In the genomic region with DNA sequence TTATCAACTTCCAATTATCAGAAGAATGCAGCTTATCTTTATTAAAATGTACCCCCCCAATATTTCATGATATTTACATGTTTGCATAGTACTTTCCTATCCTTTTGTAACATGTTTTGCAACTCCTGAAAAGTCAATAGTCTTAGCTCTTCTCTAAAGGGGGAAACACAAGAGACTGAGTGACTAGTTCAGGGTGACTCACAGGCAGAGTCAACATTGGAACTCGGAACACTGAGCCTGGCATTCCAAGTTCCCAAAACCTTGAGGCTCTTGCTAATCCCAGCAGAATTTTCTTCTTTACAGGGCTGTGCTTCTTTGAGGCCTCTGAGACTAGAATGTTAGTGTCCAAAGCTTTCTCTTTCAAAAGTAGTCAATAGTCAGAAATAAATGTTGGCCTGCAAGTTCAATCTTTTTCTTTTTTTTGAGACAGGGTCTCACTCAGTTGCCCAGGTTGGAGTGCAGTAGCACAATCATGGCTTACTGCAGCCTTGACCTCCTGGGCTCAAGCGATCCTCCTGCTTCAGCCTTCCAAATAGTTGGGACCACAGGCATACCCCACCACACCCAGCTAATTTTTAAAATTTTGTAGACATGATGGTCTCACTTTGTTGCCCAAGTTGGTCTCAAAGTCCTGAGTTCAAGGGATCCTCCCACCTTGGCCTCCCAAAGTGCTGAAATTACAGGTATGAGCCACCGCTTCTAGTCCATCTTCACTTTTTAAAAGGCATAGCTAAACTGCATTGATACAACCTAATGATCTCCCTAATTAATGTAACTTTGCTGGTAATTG, we compare ENCODE assay signal across 13 cellular contexts.
DNase-seq lines count a peak whose midpoint lies in the region; ATAC-seq and TF ChIP-seq lines count a peak whose summit lies in the region.
"Had no signal": no experiment of that assay in that cellular context is flagged by ENCODE, and none has a peak within 500 bp of the region (broad histone marks: within the 10 kb centered on the region; RNA-seq: fewer than 3 reads in every experiment).

No MANE protein-coding gene starts in this region.

- H3K36me3 ChIP-seq in brain microvascular endothelial cell (replicated peaks), result no peaks in the 10 kb centered on the region
- H3K36me3 ChIP-seq: ascending aorta had no signal

- CTCF ChIA-PET in HEK293T (lab: Yijun Ruan, JAX), result interaction anchor here (0.7 kb wide), 1 partner anchor 108 kb away, joined by 5 read pairs; no protein-coding TSS in a partner anchor

- H3K4me1 Mint-ChIP-seq in stimulated activated naive CD8-positive, alpha-beta T cell treated with anti-CD3 and anti-CD28 coated beads, Interleukin-15, amount 100 ng/mL, for 72 hours, result no peaks in the 10 kb centered on the region
- H3K4me1 Mint-ChIP-seq: CD4-positive, CD25-positive, alpha-beta regulatory T cell had no signal

- H3K9me3 Mint-ChIP-seq in stimulated activated naive CD8-positive, alpha-beta T cell treated with anti-CD3 and anti-CD28 coated beads, Interleukin-15, amount 100 ng/mL, for 72 hours, result peaks cover 6 to 8% of the 10 kb centered on the region in 2 donors

- H3K4me3 ChIP-seq in LNCaP clone FGC (ENCODE audit: low read depth, low read length), result no peak overlapping the region
- H3K4me3 ChIP-seq in brain microvascular endothelial cell (ENCODE audit: low read depth, low read length), result no peak overlapping the region
- H3K4me3 ChIP-seq: ascending aorta had no signal

- H3K27me3 ChIP-seq in brain microvascular endothelial cell (replicated peaks) (no peaks in the 10 kb centered on the region), layer of hippocampus (ENCODE audit: control insufficient read depth, insufficient read depth, low read length) (no peaks in the 10 kb centered on the region)
- H3K27me3 ChIP-seq: ascending aorta had no signal

- TF ChIP-seq CTCF in LNCaP clone FGC (IDR thresholded peaks at IDR 0.05; ENCODE audit: control insufficient read depth, extremely low read depth, insufficient read depth) (no peak), brain microvascular endothelial cell (IDR thresholded peaks at IDR 0.05; ENCODE audit: low read depth, low read length, missing control alignments) (no peak)

- H3K27ac ChIP-seq in brain microvascular endothelial cell (peak overlapping the region; percentile 3), layer of hippocampus (ENCODE audit: low read depth, low read length) (peak overlapping the region; percentile 90)
- H3K27ac ChIP-seq: ascending aorta had no signal

- no peak overlapping the region for H3K27ac Mint-ChIP-seq in stimulated activated naive CD8-positive, alpha-beta T cell treated with anti-CD3 and anti-CD28 coated beads, Interleukin-15, amount 100 ng/mL, for 72 hours
- H3K27ac Mint-ChIP-seq: CD4-positive, CD25-positive, alpha-beta regulatory T cell had no signal

- peak; percentile 48 for DNase-seq in AG08396 (ENCODE audit: low spot score)
- peak; percentile 50 for DNase-seq in LNCaP clone FGC (ENCODE audit: low read depth)
- peak; percentile 80 for DNase-seq in brain microvascular endothelial cell
- DNase-seq in NOMO-1 treated with dmso at 0.1 percent for 144 hours (lab: John Stamatoyannopoulos, UW; ENCODE audit: unreplicated experiment), result no peak
- DNase-seq in stimulated activated naive CD8-positive, alpha-beta T cell treated with anti-CD3 and anti-CD28 coated beads, Interleukin-15, amount 100 ng/mL, for 72 hours, result no peak
- DNase-seq in HEK293T (ENCODE audit: extremely low spot score), result no peak
- DNase-seq: activated CD4-positive, CD25-positive, alpha-beta regulatory T cell; CD4-positive, CD25-positive, alpha-beta regulatory T cell; right cardiac atrium; stimulated activated naive CD8-positive, alpha-beta T cell treated with anti-CD3 and anti-CD28 coated beads, Interleukin-15, Interleukin-2, amounts not matched to agents 100 U/mL and 50 U/mL, for 24 hours had no signal

- in situ Hi-C loops in brain microvascular endothelial cell (cut with HindIII; ENCODE audit: low pct_ligation_motif_present, low sequenced_read_pairs), result no loop called here

- no peaks in the 10 kb centered on the region for H3K27me3 Mint-ChIP-seq in stimulated activated naive CD8-positive, alpha-beta T cell treated with anti-CD3 and anti-CD28 coated beads, Interleukin-15, amount 100 ng/mL, for 72 hours
- H3K27me3 Mint-ChIP-seq: CD4-positive, CD25-positive, alpha-beta regulatory T cell had no signal

- POLR2A ChIA-PET in HEK293T (lab: Yijun Ruan, JAX), result no interaction called here

- no peak overlapping the region for H3K4me3 Mint-ChIP-seq in stimulated activated naive CD8-positive, alpha-beta T cell treated with anti-CD3 and anti-CD28 coated beads, Interleukin-15, amount 100 ng/mL, for 72 hours
- H3K4me3 Mint-ChIP-seq: CD4-positive, CD25-positive, alpha-beta regulatory T cell had no signal

- no peak for ATAC-seq in HG02798 (IDR thresholded peaks at IDR 0.05; ENCODE audit: poor library complexity, unreplicated experiment)
- no peak for ATAC-seq in stimulated activated naive CD8-positive, alpha-beta T cell treated with anti-CD3 and anti-CD28 coated beads, Interleukin-15, amount 100 ng/mL, for 72 hours
- ATAC-seq: right cardiac atrium; stimulated activated naive CD8-positive, alpha-beta T cell treated with anti-CD3 and anti-CD28 coated beads, Interleukin-15, Interleukin-2, amounts not matched to agents 100 U/mL and 50 U/mL, for 24 hours had no signal

TF ChIP-seq in HEK293T, 16 proteins besides CTCF, POLR2A, EP300 and RAD21:
- TF ChIP-seq, protein P1, sequence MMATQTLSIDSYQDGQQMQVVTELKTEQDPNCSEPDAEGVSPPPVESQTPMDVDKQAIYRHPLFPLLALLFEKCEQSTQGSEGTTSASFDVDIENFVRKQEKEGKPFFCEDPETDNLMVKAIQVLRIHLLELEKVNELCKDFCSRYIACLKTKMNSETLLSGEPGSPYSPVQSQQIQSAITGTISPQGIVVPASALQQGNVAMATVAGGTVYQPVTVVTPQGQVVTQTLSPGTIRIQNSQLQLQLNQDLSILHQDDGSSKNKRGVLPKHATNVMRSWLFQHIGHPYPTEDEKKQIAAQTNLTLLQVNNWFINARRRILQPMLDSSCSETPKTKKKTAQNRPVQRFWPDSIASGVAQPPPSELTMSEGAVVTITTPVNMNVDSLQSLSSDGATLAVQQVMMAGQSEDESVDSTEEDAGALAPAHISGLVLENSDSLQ (IDR thresholded peaks at IDR 0.05), result no peak
- no peak for TF ChIP-seq TARDBP (IDR thresholded peaks at IDR 0.05)
- no peak for TF ChIP-seq ZNF384 (IDR thresholded peaks at IDR 0.05)
- no peak for TF ChIP-seq NFRKB (IDR thresholded peaks at IDR 0.05)

Comparison
In these comparisons a context has a peak if more than half of its experiments do, and no peak if none do; other contexts are left out.
1. DNase-seq: peak in AG08396 (single experiment), LNCaP clone FGC (single experiment) and brain microvascular endothelial cell (single experiment); none in NOMO-1 treated with dmso at 0.1 percent for 144 hours (single experiment), stimulated activated naive CD8-positive, alpha-beta T cell treated with anti-CD3 and anti-CD28 coated beads, Interleukin-15, amount 100 ng/mL, for 72 hours (0 of 2) and HEK293T (single experiment).